In genomic region chr14:58768977-58769376, GRCh38 we compare ENCODE assay signal across 15 cellular contexts.
DNase-seq lines count a peak whose midpoint lies in the region; ATAC-seq, FAIRE-seq and TF ChIP-seq lines count a peak whose summit lies in the region.
"Had no signal": no experiment of that assay in that cellular context is flagged by ENCODE, and none has a peak within 500 bp of the region (broad histone marks: within the 10 kb centered on the region; RNA-seq: fewer than 3 reads in every experiment).

No MANE protein-coding gene starts in this region.

- no peaks in the 10 kb centered on the region for H3K79me2 ChIP-seq in H1 (ENCODE audit: control insufficient read depth in 1 of 2, insufficient read depth in 2 of 2, low read length in 2 of 2)
- H3K79me2 ChIP-seq in trophoblast cell (ENCODE audit: control insufficient read depth, insufficient read depth, low read length, poor library complexity): no peaks in the 10 kb centered on the region

- H3K9ac ChIP-seq in H1 (replicated peaks in 1 of 4; ENCODE audit: extremely low read depth in 1 of 4, low read depth in 3 of 4, low read length in 3 of 4) (no peak overlapping the region), trophoblast cell (ENCODE audit: low read length) (no peak overlapping the region)

- H3K4me2 ChIP-seq in H1 (ENCODE audit: insufficient read depth in 1 of 2, low read depth in 2 of 2, low read length in 2 of 2) (peak overlapping the region; percentile 26 to 33; a peak in 2 of 4 replicates), trophoblast cell (ENCODE audit: low read length) (no peak overlapping the region)

- DNase-seq in NCI-H146 (lab: John Stamatoyannopoulos, UW) (peak; percentile 46), NCI-H146 treated with DMSO at 0.1 percent for 48 hours (lab: John Stamatoyannopoulos, UW; ENCODE audit: unreplicated experiment) (no peak), H1 (ENCODE audit: low read depth in 1 of 2, low spot score in 2 of 2) (peak; percentile 51 to 55), left kidney (ENCODE audit: low read depth, low spot score) (peak; percentile 46), trophoblast cell (no peak), NCI-H526 (lab: John Stamatoyannopoulos, UW) (no peak), NCI-H1930 (lab: John Stamatoyannopoulos, UW) (no peak)
- DNase-seq: CD8-positive, alpha-beta T cell; HCEC 1CT; NCI-H1436; NCI-H2107; NCI-H774; SJCRH30 had no signal

- TF ChIP-seq CTCF in H1 (IDR thresholded peaks at IDR 0.05; ENCODE audit: control extremely low read depth in 1 of 3, insufficient read depth in 1 of 3, low read depth in 1 of 3, low read length in 3 of 3): no peak

- TF ChIP-seq POLR2A in H1 (IDR thresholded peaks at IDR 0.05; ENCODE audit: control extremely low read depth in 1 of 2, low read depth in 2 of 2, low read length in 2 of 2): no peak

- POLR2A ChIA-PET in H1 (lab: Charles Lee; ENCODE audit: partially characterized antibody): interaction anchor here (1.4 kb wide), 1 partner anchor 13 kb away, joined by 3 read pairs; no protein-coding TSS in a partner anchor

- peaks cover 9 to 29% (median 21%) of the 10 kb centered on the region in 4 experiments; a peak in 5 of 7 replicates for H3K27me3 ChIP-seq in H1 (replicated peaks in 1 of 4; ENCODE audit: control insufficient read depth in 3 of 4, extremely low read depth in 1 of 4, insufficient read depth in 3 of 4, low read length in 3 of 4)
- H3K27me3 ChIP-seq in trophoblast cell (ENCODE audit: insufficient read depth, low read length): no peaks in the 10 kb centered on the region
- H3K27me3 ChIP-seq: SJCRH30 had no signal

- H2AFZ ChIP-seq in H1 (ENCODE audit: low read length) (no peak overlapping the region), trophoblast cell (ENCODE audit: insufficient read depth, low read length, poor library complexity) (no peak overlapping the region)

- H3K56ac ChIP-seq in H1 (replicated peaks; ENCODE audit: insufficient read length, low read depth, low read length): no peak overlapping the region

- H3K9me3 ChIP-seq in H1 (ENCODE audit: insufficient read depth in 2 of 2, low read depth in 1 of 2, low read length in 1 of 2): no peaks in the 10 kb centered on the region; a peak in 1 of 4 replicates
- H3K9me3 ChIP-seq in trophoblast cell (ENCODE audit: insufficient read depth, low read depth, low read length): no peaks in the 10 kb centered on the region
- H3K9me3 ChIP-seq: SJCRH30 had no signal

- no peak overlapping the region for H2BK5ac ChIP-seq in H1 (ENCODE audit: low read depth, low read length)
- H2BK5ac ChIP-seq in trophoblast cell (ENCODE audit: low read depth, low read length, poor library complexity): no peak overlapping the region

- peak in 1 of 2 experiments; percentile 86; a peak in 1 of 3 replicates for TF ChIP-seq EP300 in H1 (IDR thresholded peaks at IDR 0.05; ENCODE audit: borderline replicate concordance in 1 of 2, low read depth in 2 of 2, low read length in 2 of 2)

- H4K12ac ChIP-seq in trophoblast cell (ENCODE audit: low read depth, low read length): no peak overlapping the region

- H3K36me3 ChIP-seq in H1 (ENCODE audit: control insufficient read depth in 2 of 4, insufficient read depth in 4 of 4, low read length in 3 of 4) (no peaks in the 10 kb centered on the region), trophoblast cell (ENCODE audit: control insufficient read depth in 1 of 2, insufficient read depth in 2 of 2, low read length in 2 of 2) (no peaks in the 10 kb centered on the region)
- H3K36me3 ChIP-seq: SJCRH30 had no signal

- no peak overlapping the region for H2BK12ac ChIP-seq in H1 (ENCODE audit: low read depth, low read length)
- H2BK12ac ChIP-seq in trophoblast cell (ENCODE audit: low read length): no peak overlapping the region

- 0% methylated on average over 4 of the region's 4 CpGs; no CpG with 5 or more reads in 1 of the 2 experiments for WGBS in H1 (ENCODE audit: extremely low coverage in 1 of 2, insufficient coverage in 1 of 2, insufficient read length in 1 of 2, insufficient replicate concordance in 2 of 2, low coverage in 1 of 2, low lambda C conversion rate in 2 of 2, missing lambda C conversion rate in 1 of 2), 2 experiments
- no CpG with 5 or more reads among the region's 4 CpGs for WGBS in trophoblast cell (ENCODE audit: extremely low coverage, insufficient coverage, insufficient read length)

- H4K5ac ChIP-seq in H1 (ENCODE audit: insufficient read length, low read depth, low read length): no peak overlapping the region

- H3K79me1 ChIP-seq in H1 (ENCODE audit: low read depth, low read length) (no peaks in the 10 kb centered on the region), trophoblast cell (ENCODE audit: low read length) (peaks cover 3% of the 10 kb centered on the region)

- H2BK15ac ChIP-seq in H1 (ENCODE audit: low read length): no peak overlapping the region

- CTCF ChIA-PET in H1 (lab: Charles Lee; ENCODE audit: partially characterized antibody): interaction anchor here (1.9 to 2.0 kb wide), 2 partner anchors 58 to 127 kb away, joined by 4 to 8 read pairs; no protein-coding TSS in a partner anchor

- H3K23me2 ChIP-seq in H1 (ENCODE audit: low read depth, low read length): no peaks in the 10 kb centered on the region

- H2BK20ac ChIP-seq in H1 (ENCODE audit: low read length): no peak overlapping the region

- FAIRE-seq in H1 (lab: Jason Lieb, UNC): peak; percentile 93

- H2AK5ac ChIP-seq in H1 (ENCODE audit: low read depth, low read length): no peak overlapping the region
- no peak overlapping the region for H2AK5ac ChIP-seq in trophoblast cell (ENCODE audit: low read length)

- H3K27ac ChIP-seq in H1 (ENCODE audit: low read depth, low read length): no peak overlapping the region
- no peak overlapping the region for H3K27ac ChIP-seq in trophoblast cell (ENCODE audit: low read depth, low read length)
- H3K27ac ChIP-seq: 22Rv1, SJCRH30 had no signal

- H3K4me1 ChIP-seq in H1 (replicated peaks in 1 of 4; ENCODE audit: control insufficient read depth in 3 of 4, insufficient read depth in 4 of 4, low read length in 3 of 4): peaks cover 2 to 21% (median 12%) of the 10 kb centered on the region in 4 experiments; a peak in 5 of 7 replicates
- peaks cover 9 to 10% of the 10 kb centered on the region in 2 experiments for H3K4me1 ChIP-seq in trophoblast cell (ENCODE audit: control insufficient read depth in 1 of 2, insufficient read depth in 2 of 2, low read length in 2 of 2)

- no peak overlapping the region for H3K18ac ChIP-seq in H1 (ENCODE audit: extremely low read depth, low read length)
- no peak overlapping the region for H3K18ac ChIP-seq in trophoblast cell (ENCODE audit: low read length)

- no peak overlapping the region for H3K4ac ChIP-seq in H1 (replicated peaks; ENCODE audit: insufficient read length, low read depth, low read length)
- no peak overlapping the region for H3K4ac ChIP-seq in trophoblast cell (ENCODE audit: low read depth, low read length)

- H3K14ac ChIP-seq in H1 (ENCODE audit: insufficient read length) (no peak overlapping the region), trophoblast cell (ENCODE audit: low read length) (no peak overlapping the region)

- no peak; a peak in 1 of 4 replicates for TF ChIP-seq RAD21 in H1 (IDR thresholded peaks at IDR 0.05 in 1 of 2, conservative IDR thresholded peaks at IDR 0.05 in 1 of 2; ENCODE audit: low read depth in 2 of 2, low read length in 2 of 2)

- no peak overlapping the region for H3K23ac ChIP-seq in H1 (ENCODE audit: insufficient read length)
- no peak overlapping the region for H3K23ac ChIP-seq in trophoblast cell (ENCODE audit: low read length)

- H2BK120ac ChIP-seq in H1 (replicated peaks; ENCODE audit: low read depth, low read length) (no peak overlapping the region), trophoblast cell (ENCODE audit: insufficient read depth, low read length, poor library complexity) (peak overlapping the region; percentile 2)

- no peak for ATAC-seq in HG03521 (IDR thresholded peaks at IDR 0.05; ENCODE audit: unreplicated experiment)
- ATAC-seq: CD8-positive, alpha-beta T cell had no signal

- H3K4me3 ChIP-seq in H1 (ENCODE audit: extremely low read depth in 1 of 4, insufficient read depth in 2 of 4, low read depth in 3 of 4, low read length in 4 of 4) (0 out of 8 replicates have a peak overlapping the region, but pooled peaks of 1 of the 4 experiments have one; percentile 4), trophoblast cell (ENCODE audit: low read depth, low read length) (no peak overlapping the region)
- H3K4me3 ChIP-seq: SJCRH30 had no signal

- H4K8ac ChIP-seq in H1 (ENCODE audit: extremely low read depth, insufficient read depth, low read length) (no peak overlapping the region), trophoblast cell (ENCODE audit: low read depth, low read length) (no peak overlapping the region)

- H4K20me1 ChIP-seq in H1 (replicated peaks in 1 of 2; ENCODE audit: control insufficient read depth in 1 of 2, insufficient read depth in 2 of 2, low read length in 2 of 2): no peaks in the 10 kb centered on the region

- H4K91ac ChIP-seq in H1 (replicated peaks; ENCODE audit: insufficient read length, low read length) (no peak overlapping the region), trophoblast cell (ENCODE audit: low read depth, low read length) (no peak overlapping the region)

TF ChIP-seq in H1, 55 proteins besides CTCF, POLR2A, EP300 and RAD21 (continues in another document):
- no peak for TF ChIP-seq BACH1 (IDR thresholded peaks at IDR 0.05; ENCODE audit: low read length)
- TF ChIP-seq SP1 (IDR thresholded peaks at IDR 0.05; ENCODE audit: low read depth, low read length): peak; percentile 86
- TF ChIP-seq ATF3 (IDR thresholded peaks at IDR 0.05; ENCODE audit: insufficient read depth, low read depth, low read length): no peak
- TF ChIP-seq, protein P1, sequence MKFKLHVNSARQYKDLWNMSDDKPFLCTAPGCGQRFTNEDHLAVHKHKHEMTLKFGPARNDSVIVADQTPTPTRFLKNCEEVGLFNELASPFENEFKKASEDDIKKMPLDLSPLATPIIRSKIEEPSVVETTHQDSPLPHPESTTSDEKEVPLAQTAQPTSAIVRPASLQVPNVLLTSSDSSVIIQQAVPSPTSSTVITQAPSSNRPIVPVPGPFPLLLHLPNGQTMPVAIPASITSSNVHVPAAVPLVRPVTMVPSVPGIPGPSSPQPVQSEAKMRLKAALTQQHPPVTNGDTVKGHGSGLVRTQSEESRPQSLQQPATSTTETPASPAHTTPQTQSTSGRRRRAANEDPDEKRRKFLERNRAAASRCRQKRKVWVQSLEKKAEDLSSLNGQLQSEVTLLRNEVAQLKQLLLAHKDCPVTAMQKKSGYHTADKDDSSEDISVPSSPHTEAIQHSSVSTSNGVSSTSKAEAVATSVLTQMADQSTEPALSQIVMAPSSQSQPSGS (IDR thresholded peaks at IDR 0.05; ENCODE audit: low read length): 0 out of 2 replicates have a peak, but pooled peaks have one; percentile 67

Comparison
In these comparisons a context has a peak if more than half of its experiments do, and no peak if none do; other contexts are left out.
1. DNase-seq: peak in NCI-H146 (single experiment), H1 (2 of 2) and left kidney (single experiment); none in NCI-H146 treated with DMSO at 0.1 percent for 48 hours (single experiment), trophoblast cell (0 of 2), NCI-H526 (0 of 2) and NCI-H1930 (0 of 2).